Comparison of ENCODE assay signal across 8 cellular contexts in genomic region chr2:47056875-47057731, GRCh38.
DNase-seq lines count a peak whose midpoint lies in the region; ATAC-seq and TF ChIP-seq lines count a peak whose summit lies in the region.

No MANE protein-coding gene starts in this region.

- POLR2A ChIA-PET in Panc1 (lab: Charles Lee), result no interaction called here

- in situ Hi-C loops in Panc1 (cut with HindIII; ENCODE audit: low pct_unique_long_range_greater_than_20kb, low sequenced_read_pairs), result no loop called here
- in situ Hi-C loops in gastrocnemius medialis (cut with MboI; ENCODE audit: low sequenced_read_pairs in 4 of 4), result no loop called here
- in situ Hi-C loops in ACHN (cut with HindIII; ENCODE audit: low pct_ligation_motif_present, low pct_unique_long_range_greater_than_20kb, low sequenced_read_pairs), result no loop called here

- no peaks in the 10 kb centered on the region for H3K36me3 ChIP-seq in Panc1 (ENCODE audit: control insufficient read depth, insufficient read depth, low read length)
- H3K36me3 ChIP-seq in gastrocnemius medialis, result no peaks in the 10 kb centered on the region

- intact Hi-C loops in Panc1 (cut with micrococcal nuclease; ENCODE audit: unreplicated experiment) (no loop called here), gastrocnemius medialis (cut with DNase I; ENCODE audit: low total_unique reads) (no loop called here)

- ATAC-seq in GM19372 (IDR thresholded peaks at IDR 0.05; ENCODE audit: low read depth, unreplicated experiment) (peak; percentile 61), Panc1 (peak; percentile 48), gastrocnemius medialis (no peak), GM21723 (IDR thresholded peaks at IDR 0.05; ENCODE audit: unreplicated experiment) (no peak)

- no peaks in the 10 kb centered on the region for H3K9me3 ChIP-seq in Panc1 (ENCODE audit: control insufficient read depth, insufficient read depth, low read depth, low read length)
- H3K9me3 ChIP-seq in gastrocnemius medialis, result no peaks in the 10 kb centered on the region

- no TSS peak for BruUV-seq in Panc1 (replicated peaks; lab: Mats Ljungman, UMichigan)

- no peak for DNase-seq in Panc1 (ENCODE audit: low read depth, low spot score)
- DNase-seq in fibroblast of the aortic adventitia (ENCODE audit: low read depth), result peak; percentile 68
- peak in 1 of 2 donors; percentile 62 for DNase-seq in gastrocnemius medialis
- DNase-seq in NCI-H187 (lab: John Stamatoyannopoulos, UW), result no peak
- DNase-seq in ACHN, result no peak
- DNase-seq in HCEC 1CT, result no peak

- TF ChIP-seq CTCF in Panc1 (IDR thresholded peaks at IDR 0.05), result no peak
- TF ChIP-seq CTCF in fibroblast of the aortic adventitia (IDR thresholded peaks at IDR 0.05; ENCODE audit: insufficient read depth, low read length), result no peak
- no peak for TF ChIP-seq CTCF in gastrocnemius medialis (IDR thresholded peaks at IDR 0.05 in 4 of 5, conservative IDR thresholded peaks at IDR 0.05 in 1 of 5)

- H3K27me3 ChIP-seq in Panc1 (ENCODE audit: control insufficient read depth, insufficient read depth, low read length) (no peaks in the 10 kb centered on the region), gastrocnemius medialis (no peaks in the 10 kb centered on the region)

- H3K4me1 ChIP-seq in Panc1 (ENCODE audit: control insufficient read depth, insufficient read depth, low read length), result peaks cover 14% of the 10 kb centered on the region; the same call in 1 of the 2 replicates
- peaks cover 77 to 80% of the 10 kb centered on the region in 2 donors for H3K4me1 ChIP-seq in gastrocnemius medialis

- H3K4me3 ChIP-seq in Panc1 (ENCODE audit: low read depth in 2 of 2, low read length in 2 of 2) (no peak overlapping the region), fibroblast of the aortic adventitia (ENCODE audit: low read depth, low read length) (no peak overlapping the region), gastrocnemius medialis (no peak overlapping the region)

- no peak overlapping the region for H3K27ac ChIP-seq in Panc1 (ENCODE audit: low read length)
- H3K27ac ChIP-seq in gastrocnemius medialis, result peak overlapping the region; percentile 84 to 93 (median 89)

- no peak for TF ChIP-seq POLR2A in gastrocnemius medialis (IDR thresholded peaks at IDR 0.05)

- CTCF ChIA-PET in Panc1 (lab: Charles Lee), result no interaction called here

Comparison
In these comparisons a context has a peak if more than half of its experiments do, and no peak if none do; other contexts are left out.
1. ATAC-seq: peak in GM19372 (single experiment) and Panc1 (single experiment); none in gastrocnemius medialis (0 of 2) and GM21723 (single experiment).